ENCODE assay signal across 1 cellular context in genomic region chr16:67881557-67882220, GRCh38.
A peak's percentile ranks its signal among the peaks of the same experiment; 100 is the strongest.
TF ChIP-seq lines count a peak whose summit lies in the region.

No MANE protein-coding gene starts in this region.

TF ChIP-seq in HepG2, 621 proteins besides CTCF, POLR2A, EP300 and RAD21:
- TF ChIP-seq ARID4A (CRISPR knock-in tag; IDR thresholded peaks at IDR 0.05; ENCODE audit: borderline replicate concordance), result no peak
- 0 out of 2 replicates have a peak, but pooled peaks have one; percentile 13 for TF ChIP-seq RBFOX2 (IDR thresholded peaks at IDR 0.05; ENCODE audit: low read depth, low read length)
